In the genomic region with DNA sequence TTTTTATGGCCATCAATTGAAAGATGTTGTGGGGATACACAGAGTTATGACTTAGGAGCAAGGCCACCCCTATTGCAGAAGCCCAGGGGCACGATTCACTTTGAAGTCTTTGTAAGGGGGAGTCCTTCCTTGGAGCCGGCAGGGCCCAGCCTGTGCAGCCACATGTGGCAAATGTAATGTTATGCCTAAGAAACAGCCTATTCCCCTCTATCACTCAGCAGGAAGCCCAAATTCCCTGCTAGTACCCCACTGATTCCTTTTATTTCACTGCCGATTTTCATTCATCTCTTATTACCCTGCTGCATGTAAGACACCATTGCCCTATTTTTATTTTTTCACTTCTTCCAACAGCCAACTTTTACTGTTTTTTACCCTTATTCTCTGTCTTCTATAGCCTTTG, we compare ENCODE assay signal across 2 cellular contexts.
TF ChIP-seq lines count a peak whose summit lies in the region.

No MANE protein-coding gene starts in this region.

TF ChIP-seq in GM23338, 12 proteins besides CTCF, POLR2A, EP300 and RAD21:
- TF ChIP-seq, protein P1, sequence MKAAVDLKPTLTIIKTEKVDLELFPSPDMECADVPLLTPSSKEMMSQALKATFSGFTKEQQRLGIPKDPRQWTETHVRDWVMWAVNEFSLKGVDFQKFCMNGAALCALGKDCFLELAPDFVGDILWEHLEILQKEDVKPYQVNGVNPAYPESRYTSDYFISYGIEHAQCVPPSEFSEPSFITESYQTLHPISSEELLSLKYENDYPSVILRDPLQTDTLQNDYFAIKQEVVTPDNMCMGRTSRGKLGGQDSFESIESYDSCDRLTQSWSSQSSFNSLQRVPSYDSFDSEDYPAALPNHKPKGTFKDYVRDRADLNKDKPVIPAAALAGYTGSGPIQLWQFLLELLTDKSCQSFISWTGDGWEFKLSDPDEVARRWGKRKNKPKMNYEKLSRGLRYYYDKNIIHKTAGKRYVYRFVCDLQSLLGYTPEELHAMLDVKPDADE (IDR thresholded peaks at IDR 0.05): no peak
- TF ChIP-seq POLR2AphosphoS5 (IDR thresholded peaks at IDR 0.05; ENCODE audit: low read depth) (no peak), ZNF114 (CRISPR knock-in tag; IDR thresholded peaks at IDR 0.05) (no peak)

TF ChIP-seq in H1, 55 proteins besides CTCF, POLR2A, EP300 and RAD21:
- TF ChIP-seq, protein P2, sequence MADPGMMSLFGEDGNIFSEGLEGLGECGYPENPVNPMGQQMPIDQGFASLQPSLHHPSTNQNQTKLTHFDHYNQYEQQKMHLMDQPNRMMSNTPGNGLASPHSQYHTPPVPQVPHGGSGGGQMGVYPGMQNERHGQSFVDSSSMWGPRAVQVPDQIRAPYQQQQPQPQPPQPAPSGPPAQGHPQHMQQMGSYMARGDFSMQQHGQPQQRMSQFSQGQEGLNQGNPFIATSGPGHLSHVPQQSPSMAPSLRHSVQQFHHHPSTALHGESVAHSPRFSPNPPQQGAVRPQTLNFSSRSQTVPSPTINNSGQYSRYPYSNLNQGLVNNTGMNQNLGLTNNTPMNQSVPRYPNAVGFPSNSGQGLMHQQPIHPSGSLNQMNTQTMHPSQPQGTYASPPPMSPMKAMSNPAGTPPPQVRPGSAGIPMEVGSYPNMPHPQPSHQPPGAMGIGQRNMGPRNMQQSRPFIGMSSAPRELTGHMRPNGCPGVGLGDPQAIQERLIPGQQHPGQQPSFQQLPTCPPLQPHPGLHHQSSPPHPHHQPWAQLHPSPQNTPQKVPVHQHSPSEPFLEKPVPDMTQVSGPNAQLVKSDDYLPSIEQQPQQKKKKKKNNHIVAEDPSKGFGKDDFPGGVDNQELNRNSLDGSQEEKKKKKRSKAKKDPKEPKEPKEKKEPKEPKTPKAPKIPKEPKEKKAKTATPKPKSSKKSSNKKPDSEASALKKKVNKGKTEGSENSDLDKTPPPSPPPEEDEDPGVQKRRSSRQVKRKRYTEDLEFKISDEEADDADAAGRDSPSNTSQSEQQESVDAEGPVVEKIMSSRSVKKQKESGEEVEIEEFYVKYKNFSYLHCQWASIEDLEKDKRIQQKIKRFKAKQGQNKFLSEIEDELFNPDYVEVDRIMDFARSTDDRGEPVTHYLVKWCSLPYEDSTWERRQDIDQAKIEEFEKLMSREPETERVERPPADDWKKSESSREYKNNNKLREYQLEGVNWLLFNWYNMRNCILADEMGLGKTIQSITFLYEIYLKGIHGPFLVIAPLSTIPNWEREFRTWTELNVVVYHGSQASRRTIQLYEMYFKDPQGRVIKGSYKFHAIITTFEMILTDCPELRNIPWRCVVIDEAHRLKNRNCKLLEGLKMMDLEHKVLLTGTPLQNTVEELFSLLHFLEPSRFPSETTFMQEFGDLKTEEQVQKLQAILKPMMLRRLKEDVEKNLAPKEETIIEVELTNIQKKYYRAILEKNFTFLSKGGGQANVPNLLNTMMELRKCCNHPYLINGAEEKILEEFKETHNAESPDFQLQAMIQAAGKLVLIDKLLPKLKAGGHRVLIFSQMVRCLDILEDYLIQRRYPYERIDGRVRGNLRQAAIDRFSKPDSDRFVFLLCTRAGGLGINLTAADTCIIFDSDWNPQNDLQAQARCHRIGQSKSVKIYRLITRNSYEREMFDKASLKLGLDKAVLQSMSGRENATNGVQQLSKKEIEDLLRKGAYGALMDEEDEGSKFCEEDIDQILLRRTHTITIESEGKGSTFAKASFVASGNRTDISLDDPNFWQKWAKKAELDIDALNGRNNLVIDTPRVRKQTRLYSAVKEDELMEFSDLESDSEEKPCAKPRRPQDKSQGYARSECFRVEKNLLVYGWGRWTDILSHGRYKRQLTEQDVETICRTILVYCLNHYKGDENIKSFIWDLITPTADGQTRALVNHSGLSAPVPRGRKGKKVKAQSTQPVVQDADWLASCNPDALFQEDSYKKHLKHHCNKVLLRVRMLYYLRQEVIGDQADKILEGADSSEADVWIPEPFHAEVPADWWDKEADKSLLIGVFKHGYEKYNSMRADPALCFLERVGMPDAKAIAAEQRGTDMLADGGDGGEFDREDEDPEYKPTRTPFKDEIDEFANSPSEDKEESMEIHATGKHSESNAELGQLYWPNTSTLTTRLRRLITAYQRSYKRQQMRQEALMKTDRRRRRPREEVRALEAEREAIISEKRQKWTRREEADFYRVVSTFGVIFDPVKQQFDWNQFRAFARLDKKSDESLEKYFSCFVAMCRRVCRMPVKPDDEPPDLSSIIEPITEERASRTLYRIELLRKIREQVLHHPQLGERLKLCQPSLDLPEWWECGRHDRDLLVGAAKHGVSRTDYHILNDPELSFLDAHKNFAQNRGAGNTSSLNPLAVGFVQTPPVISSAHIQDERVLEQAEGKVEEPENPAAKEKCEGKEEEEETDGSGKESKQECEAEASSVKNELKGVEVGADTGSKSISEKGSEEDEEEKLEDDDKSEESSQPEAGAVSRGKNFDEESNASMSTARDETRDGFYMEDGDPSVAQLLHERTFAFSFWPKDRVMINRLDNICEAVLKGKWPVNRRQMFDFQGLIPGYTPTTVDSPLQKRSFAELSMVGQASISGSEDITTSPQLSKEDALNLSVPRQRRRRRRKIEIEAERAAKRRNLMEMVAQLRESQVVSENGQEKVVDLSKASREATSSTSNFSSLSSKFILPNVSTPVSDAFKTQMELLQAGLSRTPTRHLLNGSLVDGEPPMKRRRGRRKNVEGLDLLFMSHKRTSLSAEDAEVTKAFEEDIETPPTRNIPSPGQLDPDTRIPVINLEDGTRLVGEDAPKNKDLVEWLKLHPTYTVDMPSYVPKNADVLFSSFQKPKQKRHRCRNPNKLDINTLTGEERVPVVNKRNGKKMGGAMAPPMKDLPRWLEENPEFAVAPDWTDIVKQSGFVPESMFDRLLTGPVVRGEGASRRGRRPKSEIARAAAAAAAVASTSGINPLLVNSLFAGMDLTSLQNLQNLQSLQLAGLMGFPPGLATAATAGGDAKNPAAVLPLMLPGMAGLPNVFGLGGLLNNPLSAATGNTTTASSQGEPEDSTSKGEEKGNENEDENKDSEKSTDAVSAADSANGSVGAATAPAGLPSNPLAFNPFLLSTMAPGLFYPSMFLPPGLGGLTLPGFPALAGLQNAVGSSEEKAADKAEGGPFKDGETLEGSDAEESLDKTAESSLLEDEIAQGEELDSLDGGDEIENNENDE (IDR thresholded peaks at IDR 0.05; ENCODE audit: insufficient replicate concordance, low read length): no peak
- peak; percentile 60; the same call in 1 of the 2 replicates for TF ChIP-seq TEAD4 (IDR thresholded peaks at IDR 0.05; ENCODE audit: low read depth, low read length)
